In genomic region chr3:183285828-183286457, GRCh38 we compare ENCODE assay signal across 8 cellular contexts. TPM values are rescaled to one million over a fixed set of nuclear protein-coding genes. Genes with fewer than 3 reads are reported as not detected.
A peak's percentile ranks its signal among the peaks of the same experiment; 100 is the strongest.
DNase-seq lines count a peak whose midpoint lies in the region; ATAC-seq lines count a peak whose summit lies in the region.

No MANE protein-coding gene starts in this region.

- H3K14ac ChIP-seq in mesenchymal stem cell (ENCODE audit: low read length in 2 of 2): no peak overlapping the region

- no peak overlapping the region for H2AFZ ChIP-seq in mesenchymal stem cell (ENCODE audit: low read depth, low read length)

- H3K27me3 ChIP-seq in mesenchymal stem cell (ENCODE audit: control insufficient read depth in 1 of 2, insufficient read depth in 1 of 2, low read length in 2 of 2): no peaks in the 10 kb centered on the region

- H3K27me3 Mint-ChIP-seq in dendritic cell treated with granulocyte-macrophage colony-stimulating factor and Interleukin-4, amounts not matched to agents 40 ng/mL and 50 ng/mL, for 4 days: no peaks in the 10 kb centered on the region

- peak overlapping the region; percentile 6 for H3K4me3 Mint-ChIP-seq in dendritic cell treated with granulocyte-macrophage colony-stimulating factor and Interleukin-4, amounts not matched to agents 40 ng/mL and 50 ng/mL, for 4 days

- H3K4ac ChIP-seq in mesenchymal stem cell (ENCODE audit: low read depth in 1 of 2, low read length in 2 of 2): no peak overlapping the region

- H3K23ac ChIP-seq in mesenchymal stem cell (ENCODE audit: low read length in 2 of 2): no peak overlapping the region

- H3K9me3 ChIP-seq in mesenchymal stem cell (ENCODE audit: control insufficient read depth, low read length): no peaks in the 10 kb centered on the region

- no peak overlapping the region for H2AK5ac ChIP-seq in mesenchymal stem cell (ENCODE audit: low read length, severe bottlenecking)

- H3K27ac ChIP-seq in mesenchymal stem cell (ENCODE audit: low read length, poor library complexity, severe bottlenecking): peak overlapping the region; percentile 21

- intact Hi-C loops in dendritic cell treated with granulocyte-macrophage colony-stimulating factor and Interleukin-4, amounts not matched to agents 40 ng/mL and 50 ng/mL, for 4 days (cut with micrococcal nuclease): loop anchor here (2.0 kb wide), 1 partner anchor 21 kb away; no protein-coding TSS in a partner anchor

- no peaks in the 10 kb centered on the region for H3K36me3 ChIP-seq in mesenchymal stem cell (ENCODE audit: control insufficient read depth in 1 of 2, insufficient read depth in 2 of 2, low read depth in 1 of 2, low read length in 2 of 2)

- H4K91ac ChIP-seq in mesenchymal stem cell (ENCODE audit: low read length): no peak overlapping the region

- peak overlapping the region; percentile 55 for H3K4me2 ChIP-seq in mesenchymal stem cell (ENCODE audit: low read length, poor library complexity, severe bottlenecking)

- WGBS in mesenchymal stem cell: 9% methylated on average over 8 of the region's 10 CpGs

- no peak overlapping the region for H2BK120ac ChIP-seq in mesenchymal stem cell (ENCODE audit: low read depth, low read length)

- peak overlapping the region; percentile 79 for H4K8ac ChIP-seq in mesenchymal stem cell (ENCODE audit: low read length)

- H3K4me3 ChIP-seq in mesenchymal stem cell (ENCODE audit: insufficient read depth in 1 of 2, low read depth in 1 of 2, low read length in 2 of 2): no peak overlapping the region

- DNase-seq in NCI-H82 (lab: John Stamatoyannopoulos, UW) (peak; percentile 64), NCI-H82 treated with DMSO at 0.1 percent for 48 hours (lab: John Stamatoyannopoulos, UW; ENCODE audit: unreplicated experiment) (no peak), NCI-H2227 treated with DMSO at 0.1 percent for 48 hours (lab: John Stamatoyannopoulos, UW) (peak; percentile 22), mesenchymal stem cell (peak; percentile 100)
- DNase-seq in activated CD4-positive, alpha-beta T cell treated with anti-CD3 and anti-CD28 coated beads, Interleukin-2, amount 50 U/mL, for 4 hours: peak; percentile 92 to 95
- DNase-seq in stimulated activated CD8-positive, alpha-beta memory T cell treated with anti-CD3 and anti-CD28 coated beads, Interleukin-2, amount 100 ng/mL, for 1 hour (ENCODE audit: low read depth in 2 of 2): peak; percentile 85

- ATAC-seq in HG03039 (IDR thresholded peaks at IDR 0.05; ENCODE audit: unreplicated experiment): peak; percentile 97

- peaks cover 38% of the 10 kb centered on the region for H3K4me1 Mint-ChIP-seq in dendritic cell treated with granulocyte-macrophage colony-stimulating factor and Interleukin-4, amounts not matched to agents 40 ng/mL and 50 ng/mL, for 4 days (ENCODE audit: low read depth)

- no peaks in the 10 kb centered on the region for H3K9me3 Mint-ChIP-seq in dendritic cell treated with granulocyte-macrophage colony-stimulating factor and Interleukin-4, amounts not matched to agents 40 ng/mL and 50 ng/mL, for 4 days

- peak overlapping the region in 1 of 2 experiments; percentile 19 for H3K18ac ChIP-seq in mesenchymal stem cell (ENCODE audit: low read depth in 1 of 2, low read length in 2 of 2)

- no peak overlapping the region for H2BK5ac ChIP-seq in mesenchymal stem cell (ENCODE audit: low read depth, low read length, poor library complexity, severe bottlenecking)

- H3K27ac Mint-ChIP-seq in dendritic cell treated with granulocyte-macrophage colony-stimulating factor and Interleukin-4, amounts not matched to agents 40 ng/mL and 50 ng/mL, for 4 days: peak overlapping the region; percentile 82

- H3K4me1 ChIP-seq in mesenchymal stem cell (ENCODE audit: control insufficient read depth, insufficient read depth, low read depth, low read length): no peaks in the 10 kb centered on the region

- peak overlapping the region; percentile 67 to 80 for H2BK12ac ChIP-seq in mesenchymal stem cell (ENCODE audit: low read length in 2 of 2)

- peak overlapping the region; percentile 71 for H3K9ac ChIP-seq in mesenchymal stem cell (ENCODE audit: low read length)

- H3K36me3 Mint-ChIP-seq in dendritic cell treated with granulocyte-macrophage colony-stimulating factor and Interleukin-4, amounts not matched to agents 40 ng/mL and 50 ng/mL, for 4 days (ENCODE audit: low read depth): no peaks in the 10 kb centered on the region

- H3K79me1 ChIP-seq in mesenchymal stem cell (replicated peaks; ENCODE audit: low read length, poor library complexity, severe bottlenecking): peaks cover 2% of the 10 kb centered on the region

- no peak overlapping the region for H2BK15ac ChIP-seq in mesenchymal stem cell (ENCODE audit: low read depth, poor library complexity, severe bottlenecking)

RNA-seq across cellular contexts. Expression of gene B3GNT5, which starts 32.9 kb away (rescaled TPM):
- polyA plus RNA-seq in mesenchymal stem cell (2013, experiment 1 of 2): 10.6 TPM
- 10.8 TPM for polyA plus RNA-seq in mesenchymal stem cell (2013, experiment 2 of 2)
